In genomic region chr14:92980866-92981265, GRCh38 we compare ENCODE assay signal across 24 cellular contexts. TPM values are rescaled to one million over a fixed set of nuclear protein-coding genes. Genes with fewer than 3 reads are reported as not detected.
"Had no signal": no experiment of that assay in that cellular context is flagged by ENCODE, and none has a peak within 500 bp of the region (broad histone marks: within the 10 kb centered on the region; RNA-seq: fewer than 3 reads in every experiment).

No MANE protein-coding gene starts in this region.

- H3K27me3 Mint-ChIP-seq: effector memory CD8-positive, alpha-beta T cell; naive thymus-derived CD4-positive, alpha-beta T cell; stimulated activated naive CD8-positive, alpha-beta T cell treated with anti-CD3 and anti-CD28 coated beads, Interleukin-15, amount 100 ng/mL, for 72 hours had no signal

- H3K36me3 ChIP-seq: thoracic aorta had no signal

- H3K4me3 ChIP-seq: esophagus squamous epithelium, gastroesophageal sphincter, hepatocyte, left ventricle myocardium inferior, lung, sigmoid colon, skin epidermis, thoracic aorta, transverse colon had no signal

- H3K27me3 ChIP-seq: esophagus squamous epithelium, gastroesophageal sphincter, hepatocyte, neutrophil, sigmoid colon, transverse colon had no signal

- H3K9me3 ChIP-seq: neutrophil had no signal

- H3K27ac ChIP-seq: hepatocyte, skin epidermis, thoracic aorta, transverse colon had no signal

- H3K27ac Mint-ChIP-seq: naive thymus-derived CD4-positive, alpha-beta T cell had no signal

- H3K4me3 Mint-ChIP-seq: effector memory CD8-positive, alpha-beta T cell; stimulated activated naive CD8-positive, alpha-beta T cell treated with anti-CD3 and anti-CD28 coated beads, Interleukin-15, amount 100 ng/mL, for 72 hours had no signal

- DNase-seq: central memory CD4-positive, alpha-beta T cell; cortex of kidney; effector memory CD8-positive, alpha-beta T cell; esophagus squamous epithelium; foreskin fibroblast; left cardiac atrium; left ventricle myocardium inferior; mesendoderm; naive thymus-derived CD4-positive, alpha-beta T cell; sigmoid colon; stimulated activated CD4-positive, alpha-beta T cell treated with anti-CD3 and anti-CD28 coated beads, Interleukin-12 subunit alpha, Interleukin-12 subunit beta, amount 100 ng/mL, for 4 hours; stimulated activated naive CD8-positive, alpha-beta T cell treated with anti-CD3 and anti-CD28 coated beads, Interleukin-15, amount 100 ng/mL, for 72 hours; transverse colon had no signal

RNA-seq across cellular contexts. Expression of gene CHGA, which starts 57.9 kb away (rescaled TPM):
- total RNA-seq: epithelial cell of proximal tubule; left cardiac atrium; left ventricle myocardium inferior; mononuclear cell; naive thymus-derived CD4-positive, alpha-beta T cell; osteoblast; pulmonary artery endothelial cell; thoracic aorta; ureter had no signal
- polyA plus RNA-seq: naive thymus-derived CD4-positive, alpha-beta T cell had no signal
